ENCODE assay signal across 8 cellular contexts in genomic region chr3:75429561-75430220, GRCh38.
A peak's percentile ranks its signal among the peaks of the same experiment; 100 is the strongest.
DNase-seq lines count a peak whose midpoint lies in the region; ATAC-seq and TF ChIP-seq lines count a peak whose summit lies in the region.
"Not testable (repeated sequence)": the region's sequence is repeated elsewhere in the genome, so short reads cannot be mapped to it uniquely, and the experiment has no call there.

No MANE protein-coding gene starts in this region.

- not testable (repeated sequence) for H3K4me1 ChIP-seq in BE2C

- H3K27me3 ChIP-seq in BE2C; HL-60 (ENCODE audit: insufficient read depth, poor library complexity, severe bottlenecking): not testable (repeated sequence)

- in situ Hi-C loops in astrocyte of the spinal cord (cut with HindIII; ENCODE audit: low sequenced_read_pairs), result not testable (repeated sequence)

- H3K27ac ChIP-seq in HL-60 (replicated peaks), result not testable (repeated sequence)

- H3K27me3 Mint-ChIP-seq in activated CD4-positive, alpha-beta T cell treated with anti-CD3 and anti-CD28 coated beads for 36 hours; natural killer cell treated with Interleukin-12 subunit alpha and Interleukin-12 subunit beta and Interleukin-15 and Interleukin-18, amount 100 ng/mL, for 72 hours: not testable (repeated sequence)

- H3K4me3 Mint-ChIP-seq in activated CD4-positive, alpha-beta T cell treated with anti-CD3 and anti-CD28 coated beads for 36 hours; natural killer cell treated with Interleukin-12 subunit alpha and Interleukin-12 subunit beta and Interleukin-15 and Interleukin-18, amount 100 ng/mL, for 72 hours: not testable (repeated sequence)

- not testable (repeated sequence) for H3K4me3 ChIP-seq in BE2C (ENCODE audit: low read depth, low read length); HL-60 (replicated peaks; ENCODE audit: insufficient read depth, low read length); astrocyte of the spinal cord (ENCODE audit: low read depth, low read length)

- not testable (repeated sequence) for ATAC-seq in activated CD4-positive, alpha-beta T cell treated with anti-CD3 and anti-CD28 coated beads for 36 hours; natural killer cell treated with Interleukin-12 subunit alpha and Interleukin-12 subunit beta and Interleukin-15 and Interleukin-18, amount 100 ng/mL, for 72 hours

- H3K9me3 Mint-ChIP-seq in activated CD4-positive, alpha-beta T cell treated with anti-CD3 and anti-CD28 coated beads for 36 hours (ENCODE audit: low read depth); natural killer cell treated with Interleukin-12 subunit alpha and Interleukin-12 subunit beta and Interleukin-15 and Interleukin-18, amount 100 ng/mL, for 72 hours: not testable (repeated sequence)

- CTCF ChIA-PET in activated CD4-positive, alpha-beta T cell treated with anti-CD3 and anti-CD28 coated beads for 36 hours (lab: Charles Lee), result interaction anchor here (0.6 to 1.3 kb wide), 2 partner anchors 11 to 238 kb away, joined by 3 read pairs; no protein-coding TSS in a partner anchor

- DNase-seq in BE2C (peak; percentile 85), HL-60 (ENCODE audit: low read depth in 1 of 2, low spot score in 1 of 2) (peak; percentile 42 to 60), NCI-H748 treated with DMSO at 0.1 percent for 48 hours (lab: John Stamatoyannopoulos, UW) (peak; percentile 3), astrocyte of the spinal cord (ENCODE audit: low read depth, low spot score) (peak; percentile 64), glomerular visceral epithelial cell (ENCODE audit: extremely low spot score) (peak; percentile 75)
- peak; percentile 85 for DNase-seq in activated CD4-positive, alpha-beta T cell treated with anti-CD3 and anti-CD28 coated beads for 36 hours
- DNase-seq in natural killer cell treated with Interleukin-12 subunit alpha and Interleukin-12 subunit beta and Interleukin-15 and Interleukin-18, amount 100 ng/mL, for 72 hours (ENCODE audit: low spot score), result peak; percentile 72
- DNase-seq in stimulated activated CD8-positive, alpha-beta memory T cell treated with anti-CD3 and anti-CD28 coated beads, Interleukin-12 subunit alpha, Interleukin-12 subunit beta, amount 100 ng/mL, for 24 hours (ENCODE audit: extremely low read depth), result peak; percentile 42

- peak overlapping the region; percentile 43 for H3K27ac Mint-ChIP-seq in activated CD4-positive, alpha-beta T cell treated with anti-CD3 and anti-CD28 coated beads for 36 hours
- not testable (repeated sequence) for H3K27ac Mint-ChIP-seq in natural killer cell treated with Interleukin-12 subunit alpha and Interleukin-12 subunit beta and Interleukin-15 and Interleukin-18, amount 100 ng/mL, for 72 hours

- H3K36me3 Mint-ChIP-seq in activated CD4-positive, alpha-beta T cell treated with anti-CD3 and anti-CD28 coated beads for 36 hours (ENCODE audit: low read depth), result peaks cover 24% of the 10 kb centered on the region
- not testable (repeated sequence) for H3K36me3 Mint-ChIP-seq in natural killer cell treated with Interleukin-12 subunit alpha and Interleukin-12 subunit beta and Interleukin-15 and Interleukin-18, amount 100 ng/mL, for 72 hours

- POLR2A ChIA-PET in activated CD4-positive, alpha-beta T cell treated with anti-CD3 and anti-CD28 coated beads for 36 hours (lab: Charles Lee), result not testable (repeated sequence)

- H3K36me3 ChIP-seq in BE2C, result not testable (repeated sequence)

- H3K4me1 Mint-ChIP-seq in activated CD4-positive, alpha-beta T cell treated with anti-CD3 and anti-CD28 coated beads for 36 hours, result peaks cover 16% of the 10 kb centered on the region
- H3K4me1 Mint-ChIP-seq in natural killer cell treated with Interleukin-12 subunit alpha and Interleukin-12 subunit beta and Interleukin-15 and Interleukin-18, amount 100 ng/mL, for 72 hours (ENCODE audit: low read depth in 2 of 2), result peaks cover 17 to 19% of the 10 kb centered on the region in 2 donors

- H3K9me3 ChIP-seq in BE2C, result not testable (repeated sequence)

- intact Hi-C loops in activated CD4-positive, alpha-beta T cell treated with anti-CD3 and anti-CD28 coated beads for 36 hours (cut with DNase I, micrococcal nuclease), result loop anchor here (1.0 to 10.0 kb wide), 5 partner anchors 67 to 355 kb away; partner anchors contain the start of gene ZNF717 (in 1 of the 2)

- peak; percentile 74 for TF ChIP-seq CTCF in BE2C (IDR thresholded peaks at IDR 0.05; ENCODE audit: low read depth, low read length)
- TF ChIP-seq CTCF in HL-60 (IDR thresholded peaks at IDR 0.05; ENCODE audit: insufficient read depth, low read length), result peak; percentile 53
- peak; percentile 72 for TF ChIP-seq CTCF in astrocyte of the spinal cord (IDR thresholded peaks at IDR 0.05; ENCODE audit: low read depth, low read length)

Comparison
In these comparisons a context has a peak if more than half of its experiments do, and no peak if none do; other contexts are left out.
1. DNase-seq: peak in every context shown above with its lines; median percentile 85 in BE2C; 85 in activated CD4-positive, alpha-beta T cell treated with anti-CD3 and anti-CD28 coated beads for 36 hours; 75 in glomerular visceral epithelial cell; 72 in natural killer cell treated with Interleukin-12 subunit alpha and Interleukin-12 subunit beta and Interleukin-15 and Interleukin-18, amount 100 ng/mL, for 72 hours; 64 in astrocyte of the spinal cord; 51 in HL-60; 42 in stimulated activated CD8-positive, alpha-beta memory T cell treated with anti-CD3 and anti-CD28 coated beads, Interleukin-12 subunit alpha, Interleukin-12 subunit beta, amount 100 ng/mL, for 24 hours; 3 in NCI-H748 treated with DMSO at 0.1 percent for 48 hours.